1 cellular context compared by ENCODE assay signal in genomic region chr18:79693561-79694205, GRCh38.
TF ChIP-seq lines count a peak whose summit lies in the region.

No MANE protein-coding gene starts in this region.

TF ChIP-seq in HEK293, 187 proteins besides CTCF, POLR2A, EP300 and RAD21 (continued from another document):
- TF ChIP-seq TSHZ1 (tag by site-specific recombination; IDR thresholded peaks at IDR 0.05; ENCODE audit: borderline replicate concordance) (no peak), HIC1 (tag by site-specific recombination; IDR thresholded peaks at IDR 0.05) (no peak)
TF ChIP-seq in HEK293: peak in this region for 2.
